ENCODE assay signal across 1 cellular context in genomic region chr1:153357076-153357852, GRCh38.
TF ChIP-seq lines count a peak whose summit lies in the region.

No MANE protein-coding gene starts in this region.

TF ChIP-seq in GM23338, 12 proteins besides CTCF, POLR2A, EP300 and RAD21 (continued from another document):
- no peak for TF ChIP-seq REST (IDR thresholded peaks at IDR 0.05; ENCODE audit: unreplicated experiment)
- TF ChIP-seq EZH2 (IDR thresholded peaks at IDR 0.05; ENCODE audit: low read depth, unreplicated experiment): no peak
- no peak for TF ChIP-seq ZNF331 (CRISPR knock-in tag; IDR thresholded peaks at IDR 0.05; ENCODE audit: low read depth)
